Comparison of ENCODE assay signal across 29 cellular contexts in the genomic region with DNA sequence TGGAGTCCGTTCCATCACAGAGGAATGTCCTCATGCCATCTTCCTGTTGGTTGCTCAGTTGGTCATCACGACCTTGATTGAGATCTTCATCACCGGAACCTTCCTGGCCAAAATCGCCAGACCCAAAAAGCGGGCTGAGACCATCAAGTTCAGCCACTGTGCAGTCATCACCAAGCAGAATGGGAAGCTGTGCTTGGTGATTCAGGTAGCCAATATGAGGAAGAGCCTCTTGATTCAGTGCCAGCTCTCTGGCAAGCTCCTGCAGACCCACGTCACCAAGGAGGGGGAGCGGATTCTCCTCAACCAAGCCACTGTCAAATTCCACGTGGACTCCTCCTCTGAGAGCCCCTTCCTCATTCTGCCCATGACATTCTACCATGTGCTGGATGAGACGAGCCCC. TPM values are rescaled to one million over a fixed set of nuclear protein-coding genes. Genes with fewer than 3 reads are reported as not detected.
DNase-seq lines count a peak whose midpoint lies in the region; ATAC-seq and TF ChIP-seq lines count a peak whose summit lies in the region.
"Had no signal": no experiment of that assay in that cellular context is flagged by ENCODE, and none has a peak within 500 bp of the region (broad histone marks: within the 10 kb centered on the region; RNA-seq: fewer than 3 reads in every experiment).

No MANE protein-coding gene starts in this region.

- H3K27me3 Mint-ChIP-seq in activated naive CD8-positive, alpha-beta T cell, result no peaks in the 10 kb centered on the region
- peaks cover 7% of the 10 kb centered on the region for H3K27me3 Mint-ChIP-seq in activated naive CD8-positive, alpha-beta T cell treated with anti-CD3 and anti-CD28 coated beads, Interleukin-2, amount 50 U/mL, for 24 hours
- no peaks in the 10 kb centered on the region for H3K27me3 Mint-ChIP-seq in mesothelial cell of epicardium (ENCODE audit: low read depth)
- H3K27me3 Mint-ChIP-seq: activated CD4-positive, alpha-beta memory T cell treated with anti-CD3 and anti-CD28 coated beads, Interleukin-2, amount 10 ng/mL, durations not matched to agents 7 days and 5 days had no signal

- 89 to 98% methylated on average over 8 to 9 of the region's 9 CpGs for WGBS in thyroid gland, 2 donors
- 84 to 87% methylated on average over 8 to 9 of the region's 9 CpGs for WGBS in upper lobe of left lung, 2 donors

- H3K9me3 Mint-ChIP-seq in activated naive CD8-positive, alpha-beta T cell (ENCODE audit: low read depth), result no peaks in the 10 kb centered on the region
- no peaks in the 10 kb centered on the region for H3K9me3 Mint-ChIP-seq in activated naive CD8-positive, alpha-beta T cell treated with anti-CD3 and anti-CD28 coated beads, Interleukin-2, amount 50 U/mL, for 24 hours
- no peaks in the 10 kb centered on the region for H3K9me3 Mint-ChIP-seq in mesothelial cell of epicardium
- H3K9me3 Mint-ChIP-seq: activated CD4-positive, alpha-beta memory T cell treated with anti-CD3 and anti-CD28 coated beads, Interleukin-2, amount 10 ng/mL, durations not matched to agents 7 days and 5 days; CD4-positive, CD25-positive, alpha-beta regulatory T cell had no signal

- peak overlapping the region; percentile 5 for H3K27ac Mint-ChIP-seq in activated naive CD8-positive, alpha-beta T cell
- no peak overlapping the region for H3K27ac Mint-ChIP-seq in activated naive CD8-positive, alpha-beta T cell treated with anti-CD3 and anti-CD28 coated beads, Interleukin-2, amount 50 U/mL, for 24 hours
- peak overlapping the region; percentile 64 for H3K27ac Mint-ChIP-seq in mesothelial cell of epicardium
- H3K27ac Mint-ChIP-seq: activated CD4-positive, alpha-beta memory T cell treated with anti-CD3 and anti-CD28 coated beads, Interleukin-2, amount 10 ng/mL, durations not matched to agents 7 days and 5 days; CD4-positive, CD25-positive, alpha-beta regulatory T cell; effector memory CD8-positive, alpha-beta T cell; stimulated activated effector memory CD8-positive, alpha-beta T cell treated with anti-CD3 and anti-CD28 coated beads, Interleukin-12 subunit alpha, Interleukin-12 subunit beta, amount 100 ng/mL, for 72 hours had no signal

- TF ChIP-seq CTCF in RWPE1 (conservative IDR thresholded peaks at IDR 0.05; ENCODE audit: low read depth) (no peak), mesothelial cell of epicardium (IDR thresholded peaks at IDR 0.05; ENCODE audit: unreplicated experiment) (no peak), thyroid gland (IDR thresholded peaks at IDR 0.05) (no peak), upper lobe of left lung (IDR thresholded peaks at IDR 0.05) (no peak)

- H3K27me3 ChIP-seq in thyroid gland, result no peaks in the 10 kb centered on the region
- H3K27me3 ChIP-seq in upper lobe of left lung, result no peaks in the 10 kb centered on the region
- H3K27me3 ChIP-seq: adrenal gland, upper lobe of right lung had no signal

- no peak for TF ChIP-seq EP300 in upper lobe of left lung (IDR thresholded peaks at IDR 0.05)

- peaks cover 45 to 80% of the 10 kb centered on the region in 2 donors for H3K4me1 ChIP-seq in thyroid gland
- H3K4me1 ChIP-seq in upper lobe of left lung, result peaks cover 29 to 46% (median 35%) of the 10 kb centered on the region in 4 donors

- H3K9me3 ChIP-seq in thyroid gland (no peaks in the 10 kb centered on the region), upper lobe of left lung (no peaks in the 10 kb centered on the region)
- H3K9me3 ChIP-seq: adrenal gland, upper lobe of right lung had no signal

- no peaks in the 10 kb centered on the region for H3K36me3 Mint-ChIP-seq in activated naive CD8-positive, alpha-beta T cell
- H3K36me3 Mint-ChIP-seq in activated naive CD8-positive, alpha-beta T cell treated with anti-CD3 and anti-CD28 coated beads, Interleukin-2, amount 50 U/mL, for 24 hours (ENCODE audit: low read depth), result no peaks in the 10 kb centered on the region
- no peaks in the 10 kb centered on the region for H3K36me3 Mint-ChIP-seq in mesothelial cell of epicardium
- H3K36me3 Mint-ChIP-seq: CD4-positive, CD25-positive, alpha-beta regulatory T cell; stimulated activated effector memory CD8-positive, alpha-beta T cell treated with anti-CD3 and anti-CD28 coated beads, Interleukin-12 subunit alpha, Interleukin-12 subunit beta, amount 100 ng/mL, for 72 hours had no signal

- peaks cover 7% of the 10 kb centered on the region for H3K4me1 Mint-ChIP-seq in activated naive CD8-positive, alpha-beta T cell (ENCODE audit: low read depth)
- peaks cover 17% of the 10 kb centered on the region for H3K4me1 Mint-ChIP-seq in activated naive CD8-positive, alpha-beta T cell treated with anti-CD3 and anti-CD28 coated beads, Interleukin-2, amount 50 U/mL, for 24 hours
- H3K4me1 Mint-ChIP-seq in mesothelial cell of epicardium, result peaks cover 53% of the 10 kb centered on the region
- H3K4me1 Mint-ChIP-seq: CD4-positive, CD25-positive, alpha-beta regulatory T cell; stimulated activated effector memory CD8-positive, alpha-beta T cell treated with anti-CD3 and anti-CD28 coated beads, Interleukin-12 subunit alpha, Interleukin-12 subunit beta, amount 100 ng/mL, for 72 hours had no signal

- POLR2A ChIA-PET in RWPE1 (lab: Yijun Ruan, JAX; ENCODE audit: low non-redundant PET), result no interaction called here

- ATAC-seq in activated naive CD8-positive, alpha-beta T cell treated with anti-CD3 and anti-CD28 coated beads, Interleukin-2, amount 50 U/mL, for 24 hours, result no peak
- no peak for ATAC-seq in upper lobe of left lung (ENCODE audit: low FRiP score in 2 of 2)
- ATAC-seq: effector memory CD8-positive, alpha-beta T cell; left ventricle myocardium superior; stimulated activated effector memory CD8-positive, alpha-beta T cell treated with anti-CD3 and anti-CD28 coated beads, Interleukin-12 subunit alpha, Interleukin-12 subunit beta, amount 100 ng/mL, for 72 hours; upper lobe of right lung had no signal

- H3K4me3 ChIP-seq in thyroid gland (replicated peaks in 1 of 3) (no peak overlapping the region), upper lobe of left lung (no peak overlapping the region)
- H3K4me3 ChIP-seq: adrenal gland, GM12878, SK-N-MC, upper lobe of right lung had no signal

- H3K27ac ChIP-seq in RWPE1, result peak overlapping the region; percentile 16; the same call in 1 of the 2 replicates
- peak overlapping the region in 2 of 3 donors; percentile 35 to 72 for H3K27ac ChIP-seq in thyroid gland
- H3K27ac ChIP-seq in upper lobe of left lung, result peak overlapping the region in 1 of 4 donors; percentile 55
- H3K27ac ChIP-seq: adrenal gland, SK-N-MC, upper lobe of right lung had no signal

- DNase-seq in activated naive CD8-positive, alpha-beta T cell treated with anti-CD3 and anti-CD28 coated beads, Interleukin-2, amount 50 U/mL, for 24 hours, result no peak
- DNase-seq in RWPE1 (ENCODE audit: low spot score) (no peak), mesothelial cell of epicardium (ENCODE audit: low spot score in 2 of 2, unreplicated experiment in 2 of 2) (no peak), thyroid gland (no peak), GM19238 (ENCODE audit: insufficient read length, low spot score) (no peak), upper lobe of left lung (no peak), COR-L47 (lab: John Stamatoyannopoulos, UW) (no peak)
- DNase-seq: activated CD4-positive, alpha-beta memory T cell treated with anti-CD3 and anti-CD28 coated beads, Interleukin-2, amount 10 ng/mL, durations not matched to agents 7 days and 5 days; activated CD8-positive, alpha-beta memory T cell treated with anti-CD3 and anti-CD28 coated beads, Interleukin-2, amount 50 U/mL, for 4 hours; adrenal gland; central memory CD4-positive, alpha-beta T cell; DMS 273 treated with DMSO at 0.1 percent for 48 hours; effector memory CD8-positive, alpha-beta T cell; erythroblast; glutamatergic neuron; KBM-7; left ventricle myocardium superior; NCI-H1092; NCI-H1694 treated with DMSO at 0.1 percent for 48 hours; NCI-H2171; NCI-H510A treated with DMSO at 0.1 percent for 48 hours; nucleus accumbens; substantia nigra; upper lobe of right lung had no signal

- intact Hi-C loops in thyroid gland (cut with DNase I), result loop anchor here (10.0 kb wide), 1 partner anchor 45 kb away; no protein-coding TSS in a partner anchor

- no peak for TF ChIP-seq POLR2A in thyroid gland (IDR thresholded peaks at IDR 0.05)
- no peak for TF ChIP-seq POLR2A in upper lobe of left lung (IDR thresholded peaks at IDR 0.05)

- H3K36me3 ChIP-seq in thyroid gland (no peaks in the 10 kb centered on the region), upper lobe of left lung (peaks cover 0 to 4% (median 0%) of the 10 kb centered on the region in 4 donors)
- H3K36me3 ChIP-seq: adrenal gland, upper lobe of right lung had no signal

- CTCF ChIA-PET in RWPE1 (lab: Yijun Ruan, JAX), result no interaction called here

- no peak overlapping the region for H3K4me3 Mint-ChIP-seq in activated naive CD8-positive, alpha-beta T cell
- no peak overlapping the region for H3K4me3 Mint-ChIP-seq in activated naive CD8-positive, alpha-beta T cell treated with anti-CD3 and anti-CD28 coated beads, Interleukin-2, amount 50 U/mL, for 24 hours
- H3K4me3 Mint-ChIP-seq in mesothelial cell of epicardium, result no peak overlapping the region
- H3K4me3 Mint-ChIP-seq: activated CD4-positive, alpha-beta memory T cell treated with anti-CD3 and anti-CD28 coated beads, Interleukin-2, amount 10 ng/mL, durations not matched to agents 7 days and 5 days; CD4-positive, CD25-positive, alpha-beta regulatory T cell; effector memory CD8-positive, alpha-beta T cell; stimulated activated effector memory CD8-positive, alpha-beta T cell treated with anti-CD3 and anti-CD28 coated beads, Interleukin-12 subunit alpha, Interleukin-12 subunit beta, amount 100 ng/mL, for 72 hours had no signal

RNA-seq across cellular contexts. Expression of a gene that starts 42.9 kb away (rescaled TPM):
- 0.70 to 1.9 TPM (median 1.1 TPM) in 3 replicates for total RNA-seq in mesothelial cell of epicardium
- total RNA-seq in thyroid gland, result 10 to 100 TPM; 29.2 to 71.2 (median 59.5) TPM
- total RNA-seq in upper lobe of left lung, result 10 to 100 TPM; 17.9 to 93.0 (median 48.6) TPM
- total RNA-seq: activated CD4-positive, alpha-beta memory T cell treated with anti-CD3 and anti-CD28 coated beads, Interleukin-2, amount 10 ng/mL, durations not matched to agents 7 days and 5 days had no signal
